In genomic region chr2:113754989-113755689, GRCh38 we compare ENCODE assay signal across 8 cellular contexts. TPM values are rescaled to one million over a fixed set of nuclear protein-coding genes. Genes with fewer than 3 reads are reported as not detected.
DNase-seq lines count a peak whose midpoint lies in the region; ATAC-seq and TF ChIP-seq lines count a peak whose summit lies in the region.

No MANE protein-coding gene starts in this region.

- no peaks in the 10 kb centered on the region for H3K36me3 ChIP-seq in Caco-2 (ENCODE audit: control insufficient read depth, insufficient read depth, low read length)
- H3K36me3 ChIP-seq in Karpas-422 (ENCODE audit: insufficient read depth, low read length), result peaks cover 34% of the 10 kb centered on the region
- peaks cover 4 to 10% of the 10 kb centered on the region in 2 donors for H3K36me3 ChIP-seq in muscle layer of duodenum (ENCODE audit: control insufficient read depth in 1 of 2, insufficient read depth in 2 of 2, low read length in 2 of 2)

- H3K27ac ChIP-seq in Karpas-422 (ENCODE audit: low read length) (peak overlapping the region; percentile 89), muscle layer of duodenum (ENCODE audit: low read length) (peak overlapping the region; percentile 93), RWPE1 (no peak overlapping the region)

- peaks cover 6% of the 10 kb centered on the region for H3K4me1 Mint-ChIP-seq in Caco-2 (ENCODE audit: low read depth, unreplicated experiment)

- intact Hi-C loops in Caco-2 (cut with micrococcal nuclease; ENCODE audit: unreplicated experiment), result loop anchor here (1.0 to 5.0 kb wide), 2 partner anchors 134 to 797 kb away; no protein-coding TSS in a partner anchor

- peaks cover 61% of the 10 kb centered on the region for H3K79me2 ChIP-seq in Karpas-422 (ENCODE audit: low read length)

- POLR2A ChIA-PET in Caco-2 (lab: Charles Lee), result no interaction called here
- POLR2A ChIA-PET in RWPE1 (lab: Yijun Ruan, JAX; ENCODE audit: low non-redundant PET), result interaction anchor here (1.1 kb wide), 1 partner anchor 284 kb away, joined by 3 read pairs; no protein-coding TSS in a partner anchor

- peaks cover 44% of the 10 kb centered on the region for H3K36me3 Mint-ChIP-seq in Caco-2 (ENCODE audit: insufficient read depth, unreplicated experiment)

- H3K27ac Mint-ChIP-seq in Caco-2 (ENCODE audit: unreplicated experiment), result peak overlapping the region; percentile 63

- no peak overlapping the region for H2AFZ ChIP-seq in Karpas-422 (ENCODE audit: low read length)

- peak overlapping the region; percentile 99 for H3K9ac ChIP-seq in Karpas-422 (ENCODE audit: low read length)

- H3K9me3 Mint-ChIP-seq in Caco-2 (ENCODE audit: unreplicated experiment), result no peaks in the 10 kb centered on the region

- H3K4me3 Mint-ChIP-seq in Caco-2 (ENCODE audit: unreplicated experiment), result peak overlapping the region; percentile 77

- no peak for ATAC-seq in GM21723 (IDR thresholded peaks at IDR 0.05; ENCODE audit: unreplicated experiment)

- H4K20me1 ChIP-seq in Karpas-422 (ENCODE audit: insufficient read depth, low read depth, low read length), result 0 out of 2 replicates have a peak, but pooled peaks cover 5% of the 10 kb centered on the region

- H3K9me2 ChIP-seq in Karpas-422 (replicated peaks; ENCODE audit: insufficient read depth, low read length), result no peaks in the 10 kb centered on the region

- TF ChIP-seq CTCF in Caco-2 (IDR thresholded peaks at IDR 0.05; ENCODE audit: insufficient read depth in 1 of 2, low read depth in 1 of 2, low read length in 1 of 2, severe bottlenecking in 1 of 2, unreplicated experiment in 1 of 2) (no peak), choroid plexus epithelial cell (conservative IDR thresholded peaks at IDR 0.05; ENCODE audit: low read depth, low read length) (no peak), RWPE1 (conservative IDR thresholded peaks at IDR 0.05; ENCODE audit: low read depth) (no peak)

- CTCF ChIA-PET in Caco-2 (lab: Charles Lee) (no interaction called here), RWPE1 (lab: Yijun Ruan, JAX) (interaction anchor here (0.5 to 0.6 kb wide), 2 partner anchors 78 to 156 kb away, joined by 3 to 5 read pairs; no protein-coding TSS in a partner anchor)

- H3K9me3 ChIP-seq in Caco-2, result no peaks in the 10 kb centered on the region
- H3K9me3 ChIP-seq in Karpas-422 (ENCODE audit: low read length), result no peaks in the 10 kb centered on the region
- H3K9me3 ChIP-seq in muscle layer of duodenum (ENCODE audit: control insufficient read depth in 1 of 2, low read length in 2 of 2), result no peaks in the 10 kb centered on the region

- TSS peak; percentile 43 for BruUV-seq in Caco-2 (replicated peaks; lab: Mats Ljungman, UMichigan)

- H3K4me1 ChIP-seq in Caco-2 (peaks cover 9% of the 10 kb centered on the region), Karpas-422 (ENCODE audit: low read length) (peaks cover 17% of the 10 kb centered on the region), muscle layer of duodenum (ENCODE audit: control insufficient read depth in 1 of 2, insufficient read depth in 2 of 2, low read length in 2 of 2) (peaks cover 0 to 17% of the 10 kb centered on the region in 2 donors)

- DNase-seq in Caco-2 (no peak), Karpas-422 (peak; percentile 51), choroid plexus epithelial cell (ENCODE audit: low read depth) (peak; percentile 46), RWPE1 (ENCODE audit: low spot score) (no peak), DMS153 (lab: John Stamatoyannopoulos, UW) (no peak), nucleus accumbens (lab: John Stamatoyannopoulos, UW) (no peak)

- H3K4me3 ChIP-seq in Caco-2 (ENCODE audit: low read depth, low read length) (peak overlapping the region; percentile 81), Karpas-422 (ENCODE audit: low read length) (peak overlapping the region; percentile 98), choroid plexus epithelial cell (ENCODE audit: low read depth, low read length) (peak overlapping the region; percentile 93), muscle layer of duodenum (ENCODE audit: low read depth in 1 of 2, low read length in 2 of 2) (peak overlapping the region; percentile 99)

- H3K27me3 ChIP-seq in Caco-2 (replicated peaks; ENCODE audit: control insufficient read depth, insufficient read depth, low read length), result no peaks in the 10 kb centered on the region
- H3K27me3 ChIP-seq in Karpas-422 (ENCODE audit: low read length), result no peaks in the 10 kb centered on the region
- no peaks in the 10 kb centered on the region for H3K27me3 ChIP-seq in muscle layer of duodenum (ENCODE audit: low read depth, low read length)

- H3K4me2 ChIP-seq in Karpas-422 (ENCODE audit: low read depth, low read length, poor library complexity, severe bottlenecking), result peak overlapping the region; percentile 75

- no peaks in the 10 kb centered on the region for H3K27me3 Mint-ChIP-seq in Caco-2 (ENCODE audit: insufficient read depth, unreplicated experiment)

RNA-seq across cellular contexts. Expression of gene SLC35F5, which starts 1.3 kb away (rescaled TPM):
- total RNA-seq in Caco-2 (2022), result 140 and 149 TPM in 2 replicates
- 66.0 and 160 TPM in 2 replicates for total RNA-seq in Karpas-422 (2014; rRNA removed; shearing (Covaris generic); ENCODE audit: low replicate concordance)

Comparison
In these comparisons a context has a peak if more than half of its experiments do, and no peak if none do; other contexts are left out.
1. DNase-seq: peak in Karpas-422 (single experiment) and choroid plexus epithelial cell (single experiment); none in Caco-2 (0 of 2), RWPE1 (single experiment), DMS153 (single experiment) and nucleus accumbens (0 of 56).
2. Peak in every context shown above with its lines, with median percentiles within 50 percentile points of each other: H3K4me3 ChIP-seq.